Comparison of ENCODE assay signal across 8 cellular contexts in the genomic region with DNA sequence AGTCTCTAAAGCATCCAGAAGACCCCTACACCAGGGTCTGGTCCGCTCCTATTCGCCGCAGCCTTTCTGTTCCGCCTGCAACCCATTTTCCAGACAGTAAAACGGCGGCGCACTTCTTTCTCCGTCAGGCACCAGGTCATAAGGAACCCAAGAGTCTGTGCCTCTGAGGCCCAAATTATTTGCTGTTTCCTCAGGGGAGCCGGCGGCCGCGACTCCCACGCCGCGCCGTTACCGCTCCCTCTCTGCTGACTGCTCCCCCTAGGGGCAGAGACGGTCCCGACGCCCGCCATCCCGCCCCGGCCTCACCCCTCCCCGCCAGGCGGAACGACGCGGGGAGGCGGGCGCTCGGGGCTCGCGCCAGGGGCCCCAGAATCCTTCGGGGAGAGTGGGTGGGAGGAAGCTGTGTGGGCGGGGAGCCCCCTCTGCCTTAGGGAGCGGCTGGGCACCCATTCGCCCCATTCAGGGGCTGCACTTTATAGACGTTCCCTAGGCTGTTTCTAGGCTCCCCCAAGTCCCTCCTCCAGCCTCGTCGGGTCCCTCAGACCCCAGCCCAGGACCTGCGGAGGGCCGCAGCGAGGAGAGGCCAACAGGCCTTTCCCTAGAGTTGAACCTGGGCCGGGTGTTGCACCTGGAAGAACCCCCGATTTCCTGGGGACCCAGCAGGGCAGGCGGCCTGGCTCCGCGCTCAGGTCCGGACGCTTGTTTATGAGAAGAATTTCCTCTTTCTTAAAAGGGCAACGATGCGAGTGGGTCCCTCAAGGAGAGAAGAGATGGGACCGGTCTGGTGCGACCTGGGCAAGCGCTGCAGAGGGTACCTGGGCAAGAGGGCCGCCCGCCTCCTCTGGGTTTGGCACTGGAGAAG. TPM values are rescaled to one million over a fixed set of nuclear protein-coding genes. Genes with fewer than 3 reads are reported as not detected.
DNase-seq lines count a peak whose midpoint lies in the region; ATAC-seq and TF ChIP-seq lines count a peak whose summit lies in the region.

No MANE protein-coding gene starts in this region.

- H3K27ac ChIP-seq in CD4-positive, CD25-positive, alpha-beta regulatory T cell (ENCODE audit: insufficient read depth, low read length, poor library complexity, severe bottlenecking), result peak overlapping the region; percentile 94
- H3K27ac ChIP-seq in right lobe of liver, result peak overlapping the region; percentile 93 to 100 (median 100)

- peak overlapping the region; percentile 74 for H3K4me3 ChIP-seq in CD4-positive, CD25-positive, alpha-beta regulatory T cell (ENCODE audit: low read depth, low read length)
- H3K4me3 ChIP-seq in right lobe of liver, result peak overlapping the region; percentile 77 to 100 (median 97)

- peaks cover 61% of the 10 kb centered on the region for H3K4me1 ChIP-seq in CD4-positive, CD25-positive, alpha-beta regulatory T cell (ENCODE audit: control insufficient read depth, insufficient read depth, low read length, poor library complexity, severe bottlenecking)
- peaks cover 0 to 13% (median 0%) of the 10 kb centered on the region in 4 donors for H3K4me1 ChIP-seq in right lobe of liver

- intact Hi-C loops in right lobe of liver (cut with DNase I), result loop anchor here in 1 of 2 donors (10.0 kb wide), 1 partner anchor 91 kb away; no protein-coding TSS in a partner anchor

- no peaks in the 10 kb centered on the region for H3K9me3 ChIP-seq in CD4-positive, CD25-positive, alpha-beta regulatory T cell (ENCODE audit: control insufficient read depth in 2 of 2, low read length in 2 of 2)
- no peaks in the 10 kb centered on the region for H3K9me3 ChIP-seq in right lobe of liver

- peaks cover 0 to 38% (median 18%) of the 10 kb centered on the region in 4 donors for H3K4me1 Mint-ChIP-seq in CD4-positive, CD25-positive, alpha-beta regulatory T cell

- H3K36me3 Mint-ChIP-seq in CD4-positive, CD25-positive, alpha-beta regulatory T cell, result no peaks in the 10 kb centered on the region

- peak; percentile 89 to 97 (median 94) for DNase-seq in CD4-positive, CD25-positive, alpha-beta regulatory T cell
- DNase-seq in NCI-H748 treated with DMSO at 0.1 percent for 48 hours (lab: John Stamatoyannopoulos, UW), result peak; percentile 89
- peak; percentile 92 to 94 for DNase-seq in activated CD4-positive, alpha-beta T cell treated with anti-CD3 and anti-CD28 coated beads, Interleukin-2, amount 50 U/mL, for 48 hours
- DNase-seq in dermis microvascular lymphatic vessel endothelial cell (ENCODE audit: low read depth in 2 of 2), result peak; percentile 91 to 97
- DNase-seq in right lobe of liver, result peak; percentile 95 to 97 (median 96)
- peak; percentile 89 to 93 for DNase-seq in stimulated activated CD4-positive, alpha-beta T cell treated with anti-CD3 and anti-CD28 coated beads, Interleukin-4, amount 100 ng/mL, for 4 hours

- H3K27ac Mint-ChIP-seq in CD4-positive, CD25-positive, alpha-beta regulatory T cell, result peak overlapping the region; percentile 98 to 99 (median 99)

- H3K27me3 ChIP-seq in CD4-positive, CD25-positive, alpha-beta regulatory T cell (ENCODE audit: control insufficient read depth, insufficient read depth, low read length), result no peaks in the 10 kb centered on the region
- H3K27me3 ChIP-seq in right lobe of liver, result no peaks in the 10 kb centered on the region

- H3K27me3 Mint-ChIP-seq in CD4-positive, CD25-positive, alpha-beta regulatory T cell, result peaks cover 7% of the 10 kb centered on the region

- WGBS in right lobe of liver (ENCODE audit: insufficient coverage, low coverage, low lambda C conversion rate, missing lambda C conversion rate), result 4% methylated on average over 12 of the region's 57 CpGs

- no peaks in the 10 kb centered on the region for H3K36me3 ChIP-seq in CD4-positive, CD25-positive, alpha-beta regulatory T cell (ENCODE audit: control insufficient read depth, insufficient read depth, low read length)
- no peaks in the 10 kb centered on the region for H3K36me3 ChIP-seq in right lobe of liver

- H3K9me3 Mint-ChIP-seq in CD4-positive, CD25-positive, alpha-beta regulatory T cell, result peaks cover 0 to 3% (median 0%) of the 10 kb centered on the region in 7 donors

- TF ChIP-seq CTCF in right lobe of liver (IDR thresholded peaks at IDR 0.05), result peak; percentile 86 to 97 (median 89)

- peak; percentile 59 for TF ChIP-seq POLR2A in right lobe of liver (IDR thresholded peaks at IDR 0.05)

- H3K4me3 Mint-ChIP-seq in CD4-positive, CD25-positive, alpha-beta regulatory T cell, result peak overlapping the region; percentile 96 to 97 (median 96)

- ATAC-seq in CD4-positive, CD25-positive, alpha-beta regulatory T cell (ENCODE audit: low read depth in 2 of 2), result peak; percentile 74 to 75
- ATAC-seq in GM19438 (IDR thresholded peaks at IDR 0.05; ENCODE audit: low read depth, unreplicated experiment), result peak; percentile 36
- peak; percentile 37 for ATAC-seq in HG03571 (IDR thresholded peaks at IDR 0.05; ENCODE audit: unreplicated experiment)
- peak; percentile 59 to 76 (median 63) for ATAC-seq in right lobe of liver

RNA-seq across cellular contexts. Expression of gene CTDSP1, which starts 3.6 kb away (rescaled TPM):
- total RNA-seq in CD4-positive, CD25-positive, alpha-beta regulatory T cell, result 146 TPM
- 10 to 100 TPM; 18.8 to 29.4 (median 25.0) TPM for polyA plus RNA-seq in CD4-positive, CD25-positive, alpha-beta regulatory T cell
- total RNA-seq in dermis microvascular lymphatic vessel endothelial cell, result 48.9 and 91.0 TPM in 2 replicates
- total RNA-seq in right lobe of liver, result 10 to 100 TPM; 55.1 to 95.9 (median 75.6) TPM

RNA-seq across cellular contexts. Expression of gene SLC11A1, which starts 14.0 kb away (rescaled TPM):
- total RNA-seq in CD4-positive, CD25-positive, alpha-beta regulatory T cell, result 0.54 TPM
- 1 to 10 TPM in 1 of 4 donors, under 1 TPM in 3; 0.47 to 1.4 (median 0.87) TPM for polyA plus RNA-seq in CD4-positive, CD25-positive, alpha-beta regulatory T cell
- total RNA-seq in dermis microvascular lymphatic vessel endothelial cell, result under 0.01 and 0.13 TPM in 2 replicates
- total RNA-seq in right lobe of liver, result 10 to 100 TPM in 3 of 6 experiments, 1 to 10 TPM in 3; 4.2 to 13.2 (median 11.0) TPM

RNA-seq across cellular contexts. Expression of gene VIL1, which starts 22.9 kb away (rescaled TPM):
- 2.1 TPM for total RNA-seq in CD4-positive, CD25-positive, alpha-beta regulatory T cell
- polyA plus RNA-seq in CD4-positive, CD25-positive, alpha-beta regulatory T cell, result under 1 TPM in 3 of 4 donors, not detected in 1; 0.08 to 0.28 (median 0.09) TPM
- total RNA-seq in dermis microvascular lymphatic vessel endothelial cell, result not detected in 2 replicates
- total RNA-seq in right lobe of liver, result 100 to 1,000 TPM in 1 of 6 experiments, 10 to 100 TPM in 2, 1 to 10 TPM in 3; 2.1 to 118 (median 19.1) TPM

RNA-seq across cellular contexts. Expression of gene CATIP, which starts 39.4 kb away (rescaled TPM):
- total RNA-seq in CD4-positive, CD25-positive, alpha-beta regulatory T cell, result not detected
- polyA plus RNA-seq in CD4-positive, CD25-positive, alpha-beta regulatory T cell, result not detected
- total RNA-seq in dermis microvascular lymphatic vessel endothelial cell, result not detected in 2 replicates
- total RNA-seq in right lobe of liver, result not detected

Comparison
In these comparisons a context has a peak if more than half of its experiments do, and no peak if none do; other contexts are left out.
1. Peak in every context shown above with its lines: DNase-seq, ATAC-seq, H3K4me3 ChIP-seq and H3K27ac ChIP-seq.